In the genomic region with DNA sequence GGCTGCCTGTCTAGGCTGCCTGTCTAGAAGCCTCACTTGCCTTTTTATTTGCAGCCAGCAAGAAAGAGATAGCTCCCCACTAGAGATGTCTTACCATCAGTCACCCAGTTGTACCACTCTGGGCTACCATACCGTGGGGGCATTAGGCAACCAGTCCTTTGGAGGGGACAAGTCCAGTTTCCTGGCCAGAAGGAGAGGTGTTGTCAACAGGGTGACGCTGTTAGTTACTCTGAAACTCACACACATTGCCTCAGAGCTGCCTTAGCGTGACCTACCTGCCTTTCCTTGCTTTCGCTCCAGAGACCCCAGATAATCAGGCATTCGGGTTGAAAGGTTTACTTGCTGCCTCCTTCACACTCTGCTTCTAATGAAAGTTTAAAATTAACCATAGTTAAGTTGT, we compare ENCODE assay signal across 14 cellular contexts.
DNase-seq lines count a peak whose midpoint lies in the region; ATAC-seq and TF ChIP-seq lines count a peak whose summit lies in the region.
"Had no signal": no experiment of that assay in that cellular context is flagged by ENCODE, and none has a peak within 500 bp of the region (broad histone marks: within the 10 kb centered on the region; RNA-seq: fewer than 3 reads in every experiment).

No MANE protein-coding gene starts in this region.

- TF ChIP-seq POLR2A in spleen (IDR thresholded peaks at IDR 0.05) = no peak

- ATAC-seq in GM18909 (IDR thresholded peaks at IDR 0.05; ENCODE audit: poor library complexity, unreplicated experiment) = peak; percentile 19

- H3K4me1 Mint-ChIP-seq in CD8-positive, alpha-beta memory T cell = peaks cover 0 to 4% (median 0%) of the 10 kb centered on the region in 3 donors
- peaks cover 6% of the 10 kb centered on the region for H3K4me1 Mint-ChIP-seq in chondrocyte (ENCODE audit: low read depth)

- H3K4me1 ChIP-seq in CD8-positive, alpha-beta memory T cell (ENCODE audit: insufficient read depth, low read length) = peaks cover 99% of the 10 kb centered on the region
- H3K4me1 ChIP-seq in duodenal mucosa (ENCODE audit: control insufficient read depth in 1 of 2, insufficient read depth in 2 of 2, low read length in 2 of 2) = peaks cover 12 to 20% of the 10 kb centered on the region in 2 donors
- peaks cover 58 to 100% (median 95%) of the 10 kb centered on the region in 6 donors for H3K4me1 ChIP-seq in spleen
- H3K4me1 ChIP-seq: tibial artery had no signal

- CTCF ChIA-PET in CD8-positive, alpha-beta memory T cell (lab: Charles Lee) = interaction anchor here (1.3 to 13.1 kb wide), 4 partner anchors 9 to 59 kb away, joined by 4 to 288 read pairs (median 8); no protein-coding TSS in a partner anchor

- H3K36me3 ChIP-seq in CD8-positive, alpha-beta memory T cell (ENCODE audit: insufficient read depth, low read length) = peaks cover 34% of the 10 kb centered on the region
- H3K36me3 ChIP-seq in duodenal mucosa (ENCODE audit: control insufficient read depth in 1 of 2, insufficient read depth in 2 of 2, low read length in 2 of 2) (no peaks in the 10 kb centered on the region), spleen (peaks cover 0 to 42% (median 0%) of the 10 kb centered on the region in 6 donors)

- no peaks in the 10 kb centered on the region for H3K27me3 ChIP-seq in CD8-positive, alpha-beta memory T cell (ENCODE audit: insufficient read depth, low read length, poor library complexity, severe bottlenecking)
- H3K27me3 ChIP-seq in duodenal mucosa (ENCODE audit: control insufficient read depth in 1 of 2, insufficient read depth in 2 of 2, low read length in 2 of 2) (no peaks in the 10 kb centered on the region), spleen (replicated peaks in 1 of 7) (no peaks in the 10 kb centered on the region)
- H3K27me3 ChIP-seq: tibial artery had no signal

- no peak for TF ChIP-seq CTCF in spleen (IDR thresholded peaks at IDR 0.05 in 8 of 11, conservative IDR thresholded peaks at IDR 0.05 in 3 of 11)
- no peak for TF ChIP-seq CTCF in chondrocyte (IDR thresholded peaks at IDR 0.05)

- WGBS in spleen, 5 donors = 43 to 69% (median 51%) methylated on average over 5 of the region's 5 CpGs

- intact Hi-C loops in spleen (cut with DNase I; ENCODE audit: low total_unique reads) = no loop called here

- H3K9ac ChIP-seq in duodenal mucosa (ENCODE audit: low read depth in 1 of 2, low read length in 2 of 2) = peak overlapping the region; percentile 25 to 42
- H3K9ac ChIP-seq: SK-N-SH had no signal

- peak overlapping the region; percentile 72 for H3K4me3 ChIP-seq in CD8-positive, alpha-beta memory T cell (ENCODE audit: low read length)
- H3K4me3 ChIP-seq in duodenal mucosa (ENCODE audit: low read depth in 1 of 2, low read length in 2 of 2) (no peak overlapping the region), spleen (peak overlapping the region in 3 of 8 donors; percentile 4 to 91 (median 89))
- H3K4me3 ChIP-seq: tibial artery had no signal

- no peak overlapping the region for H3K4me3 Mint-ChIP-seq in CD8-positive, alpha-beta memory T cell
- H3K4me3 Mint-ChIP-seq in chondrocyte (ENCODE audit: unreplicated experiment) = no peak overlapping the region

- no peaks in the 10 kb centered on the region for H3K9me3 Mint-ChIP-seq in CD8-positive, alpha-beta memory T cell
- H3K9me3 Mint-ChIP-seq in chondrocyte (ENCODE audit: low read depth) = no peaks in the 10 kb centered on the region

- H3K36me3 Mint-ChIP-seq in CD8-positive, alpha-beta memory T cell = peaks cover 5 to 51% (median 25%) of the 10 kb centered on the region in 3 donors
- H3K36me3 Mint-ChIP-seq in chondrocyte (ENCODE audit: low read depth) = peaks cover 2% of the 10 kb centered on the region

- H3K27ac ChIP-seq in CD8-positive, alpha-beta memory T cell (ENCODE audit: low read depth, low read length) = peak overlapping the region; percentile 44
- H3K27ac ChIP-seq in duodenal mucosa (ENCODE audit: low read depth, low read length) = no peak overlapping the region
- peak overlapping the region; percentile 68 to 99 (median 96) for H3K27ac ChIP-seq in spleen
- H3K27ac ChIP-seq: tibial artery had no signal

- no peaks in the 10 kb centered on the region for H3K27me3 Mint-ChIP-seq in CD8-positive, alpha-beta memory T cell
- H3K27me3 Mint-ChIP-seq in chondrocyte (ENCODE audit: low read depth) = no peaks in the 10 kb centered on the region

- POLR2A ChIA-PET in CD8-positive, alpha-beta memory T cell (lab: Charles Lee) = interaction anchor here (0.8 to 9.7 kb wide), 4 partner anchors 8 to 28 kb away, joined by 3 to 116 read pairs (median 8); no protein-coding TSS in a partner anchor

- peak overlapping the region in 1 of 8 donors; percentile 98 for H3K27ac Mint-ChIP-seq in CD8-positive, alpha-beta memory T cell
- H3K27ac Mint-ChIP-seq in chondrocyte (ENCODE audit: unreplicated experiment) = no peak overlapping the region
- H3K27ac Mint-ChIP-seq: progenitor cell of endocrine pancreas had no signal

- no peaks in the 10 kb centered on the region for H3K9me3 ChIP-seq in CD8-positive, alpha-beta memory T cell (ENCODE audit: low read length)
- H3K9me3 ChIP-seq in duodenal mucosa (ENCODE audit: control insufficient read depth in 1 of 2, low read length in 2 of 2) (no peaks in the 10 kb centered on the region), spleen (no peaks in the 10 kb centered on the region)
- H3K9me3 ChIP-seq: SK-N-SH, tibial artery had no signal

- no peak for DNase-seq in CD8-positive, alpha-beta memory T cell
- no peak for DNase-seq in spleen
- DNase-seq in NCI-H82 (lab: John Stamatoyannopoulos, UW) = no peak
- DNase-seq in NOMO-1 (lab: John Stamatoyannopoulos, UW; ENCODE audit: unreplicated experiment in 2 of 2) = no peak
- DNase-seq in chondrocyte (ENCODE audit: low spot score) = no peak
- DNase-seq in NCI-H510A (lab: John Stamatoyannopoulos, UW) = no peak
- DNase-seq: C1 segment of cervical spinal cord, kidney, NCI-H226, SK-N-SH, tibial artery had no signal
